17 cellular contexts compared by ENCODE assay signal in genomic region chr11:83661491-83662350, GRCh38.
"Had no signal": no experiment of that assay in that cellular context is flagged by ENCODE, and none has a peak within 500 bp of the region (broad histone marks: within the 10 kb centered on the region; RNA-seq: fewer than 3 reads in every experiment).

No MANE protein-coding gene starts in this region.

- H3K4me3 ChIP-seq: colonic mucosa, gastrocnemius medialis, heart right ventricle, neural progenitor cell, skin epidermis, tibial artery had no signal

- H3K4me2 ChIP-seq: neural progenitor cell had no signal

- H2AFZ ChIP-seq: neural progenitor cell, parathyroid adenoma had no signal

- H3K27ac ChIP-seq: colonic mucosa, gastrocnemius medialis, heart right ventricle, neural progenitor cell, parathyroid adenoma, skin epidermis, tibial artery had no signal

- H3K36me3 ChIP-seq: colonic mucosa, gastrocnemius medialis, heart right ventricle, neural progenitor cell, tibial artery had no signal

- H3K27me3 ChIP-seq: colonic mucosa, gastrocnemius medialis, heart right ventricle, neural progenitor cell, tibial artery had no signal

- H3K4me1 ChIP-seq: colonic mucosa, gastrocnemius medialis, parathyroid adenoma, tibial artery had no signal

- FAIRE-seq: endothelial cell of umbilical vein, kidney had no signal

- H3K9me3 ChIP-seq: colonic mucosa, gastrocnemius medialis, heart right ventricle, tibial artery had no signal

- H3K9ac ChIP-seq: neural progenitor cell, parathyroid adenoma had no signal

- DNase-seq: activated CD4-positive, alpha-beta memory T cell treated with anti-CD3 and anti-CD28 coated beads, Interleukin-2, amount 10 ng/mL, durations not matched to agents 7 days and 5 days; activated CD4-positive, CD25-positive, alpha-beta regulatory T cell treated with anti-CD3 and anti-CD28 coated beads, Interleukin-2, amount 50 U/mL, for 72 hours; activated gamma-delta T cell treated with Interleukin-2 at 50 U/mL for 16 hours; activated naive CD8-positive, alpha-beta T cell treated with anti-CD3 and anti-CD28 coated beads, Interleukin-2, amount 10 ng/mL, durations not matched to agents 7 days and 5 days; activated T-cell treated with anti-CD3 and anti-CD28 coated beads, Interleukin-2, amount 50 U/mL, for 48 hours; anterior cingulate cortex; colonic mucosa; gastrocnemius medialis; heart right ventricle; kidney; left ventricle myocardium superior; retina; tibial artery had no signal
